1 cellular context compared by ENCODE assay signal in genomic region chr1:58755468-58755872, GRCh38.
TF ChIP-seq lines count a peak whose summit lies in the region.

No MANE protein-coding gene starts in this region.

TF ChIP-seq in K562, 482 proteins besides CTCF, POLR2A, EP300 and RAD21 (continued from another document and continues in another):
- TF ChIP-seq DDX20 (tag; IDR thresholded peaks at IDR 0.05; ENCODE audit: low read depth) (no peak), SRSF3 (IDR thresholded peaks at IDR 0.05; ENCODE audit: insufficient read depth, low read length) (no peak), ZNF75A (CRISPR knock-in tag; IDR thresholded peaks at IDR 0.05) (no peak), XRCC3 (IDR thresholded peaks at IDR 0.05) (no peak), SRSF1 (IDR thresholded peaks at IDR 0.05; ENCODE audit: low read depth, low read length) (no peak), BMI1 (IDR thresholded peaks at IDR 0.05; ENCODE audit: low read length) (no peak), SIN3B (IDR thresholded peaks at IDR 0.05; ENCODE audit: low read depth) (no peak), CSDE1 (IDR thresholded peaks at IDR 0.05) (no peak), ZKSCAN8 (CRISPR knock-in tag; IDR thresholded peaks at IDR 0.05) (0 out of 2 replicates have a peak, but pooled peaks have one; percentile 38), MYBL2 (IDR thresholded peaks at IDR 0.05; ENCODE audit: low read depth) (no peak), MYBL2 (CRISPR knock-in tag; IDR thresholded peaks at IDR 0.05; ENCODE audit: borderline replicate concordance) (no peak), ZNF143 (CRISPR knock-in tag; IDR thresholded peaks at IDR 0.05) (no peak), HLTF (IDR thresholded peaks at IDR 0.05) (no peak), MAX (CRISPR knock-in tag; IDR thresholded peaks at IDR 0.05) (peak; percentile 68), MYC (IDR thresholded peaks at IDR 0.05; ENCODE audit: low read depth, low read length) (peak; percentile 72), MYC (CRISPR knock-in tag; IDR thresholded peaks at IDR 0.05; ENCODE audit: borderline replicate concordance, low read depth) (no peak), ZNF133 (CRISPR knock-in tag; IDR thresholded peaks at IDR 0.05) (no peak), ZBTB40 (IDR thresholded peaks at IDR 0.05) (peak; percentile 51), ZBTB40 (CRISPR knock-in tag; IDR thresholded peaks at IDR 0.05) (no peak), GABPA (tag; conservative IDR thresholded peaks at IDR 0.05; ENCODE audit: low read depth) (peak; percentile 82), GATAD2A (IDR thresholded peaks at IDR 0.05) (no peak), HEY1 (CRISPR knock-in tag; IDR thresholded peaks at IDR 0.05; ENCODE audit: borderline replicate concordance) (no peak), NR2C1 (IDR thresholded peaks at IDR 0.05) (no peak), NR2C1 (tag; IDR thresholded peaks at IDR 0.05) (no peak), FOSL1 (tag; conservative IDR thresholded peaks at IDR 0.05) (peak; percentile 93), ARID2 (IDR thresholded peaks at IDR 0.05) (no peak), CEBPG (CRISPR knock-in tag; IDR thresholded peaks at IDR 0.05) (no peak), CEBPG (tag; conservative IDR thresholded peaks at IDR 0.05 in 1 of 2, IDR thresholded peaks at IDR 0.05 in 1 of 2) (no peak), BCOR (IDR thresholded peaks at IDR 0.05) (no peak), ZNF174 (CRISPR knock-in tag; IDR thresholded peaks at IDR 0.05) (no peak), ZSCAN32 (CRISPR knock-in tag; IDR thresholded peaks at IDR 0.05) (no peak), SMAD4 (CRISPR knock-in tag; conservative IDR thresholded peaks at IDR 0.05) (peak; percentile 56; the same call in 1 of the 2 replicates), MTA1 (IDR thresholded peaks at IDR 0.05; ENCODE audit: borderline replicate concordance) (no peak), RNF2 (IDR thresholded peaks at IDR 0.05) (no peak), NR2C2 (CRISPR knock-in tag; IDR thresholded peaks at IDR 0.05) (no peak), NR2C2 (tag; IDR thresholded peaks at IDR 0.05) (peak; percentile 56; the same call in 1 of the 2 replicates), MCM5 (IDR thresholded peaks at IDR 0.05; ENCODE audit: low read depth) (no peak), SRSF9 (IDR thresholded peaks at IDR 0.05; ENCODE audit: borderline replicate concordance, low read depth, low read length) (no peak), MAFG (tag; conservative IDR thresholded peaks at IDR 0.05) (no peak), ZC3H8 (IDR thresholded peaks at IDR 0.05) (no peak)
- TF ChIP-seq, protein P1, sequence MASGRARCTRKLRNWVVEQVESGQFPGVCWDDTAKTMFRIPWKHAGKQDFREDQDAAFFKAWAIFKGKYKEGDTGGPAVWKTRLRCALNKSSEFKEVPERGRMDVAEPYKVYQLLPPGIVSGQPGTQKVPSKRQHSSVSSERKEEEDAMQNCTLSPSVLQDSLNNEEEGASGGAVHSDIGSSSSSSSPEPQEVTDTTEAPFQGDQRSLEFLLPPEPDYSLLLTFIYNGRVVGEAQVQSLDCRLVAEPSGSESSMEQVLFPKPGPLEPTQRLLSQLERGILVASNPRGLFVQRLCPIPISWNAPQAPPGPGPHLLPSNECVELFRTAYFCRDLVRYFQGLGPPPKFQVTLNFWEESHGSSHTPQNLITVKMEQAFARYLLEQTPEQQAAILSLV (tag; IDR thresholded peaks at IDR 0.05) = no peak
- TF ChIP-seq, protein P2, sequence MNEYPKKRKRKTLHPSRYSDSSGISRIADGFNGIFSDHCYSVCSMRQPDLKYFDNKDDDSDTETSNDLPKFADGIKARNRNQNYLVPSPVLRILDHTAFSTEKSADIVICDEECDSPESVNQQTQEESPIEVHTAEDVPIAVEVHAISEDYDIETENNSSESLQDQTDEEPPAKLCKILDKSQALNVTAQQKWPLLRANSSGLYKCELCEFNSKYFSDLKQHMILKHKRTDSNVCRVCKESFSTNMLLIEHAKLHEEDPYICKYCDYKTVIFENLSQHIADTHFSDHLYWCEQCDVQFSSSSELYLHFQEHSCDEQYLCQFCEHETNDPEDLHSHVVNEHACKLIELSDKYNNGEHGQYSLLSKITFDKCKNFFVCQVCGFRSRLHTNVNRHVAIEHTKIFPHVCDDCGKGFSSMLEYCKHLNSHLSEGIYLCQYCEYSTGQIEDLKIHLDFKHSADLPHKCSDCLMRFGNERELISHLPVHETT (CRISPR knock-in tag; conservative IDR thresholded peaks at IDR 0.05 in 1 of 2, IDR thresholded peaks at IDR 0.05 in 1 of 2) = no peak; a peak in 1 of 4 replicates
- TF ChIP-seq, protein P3, sequence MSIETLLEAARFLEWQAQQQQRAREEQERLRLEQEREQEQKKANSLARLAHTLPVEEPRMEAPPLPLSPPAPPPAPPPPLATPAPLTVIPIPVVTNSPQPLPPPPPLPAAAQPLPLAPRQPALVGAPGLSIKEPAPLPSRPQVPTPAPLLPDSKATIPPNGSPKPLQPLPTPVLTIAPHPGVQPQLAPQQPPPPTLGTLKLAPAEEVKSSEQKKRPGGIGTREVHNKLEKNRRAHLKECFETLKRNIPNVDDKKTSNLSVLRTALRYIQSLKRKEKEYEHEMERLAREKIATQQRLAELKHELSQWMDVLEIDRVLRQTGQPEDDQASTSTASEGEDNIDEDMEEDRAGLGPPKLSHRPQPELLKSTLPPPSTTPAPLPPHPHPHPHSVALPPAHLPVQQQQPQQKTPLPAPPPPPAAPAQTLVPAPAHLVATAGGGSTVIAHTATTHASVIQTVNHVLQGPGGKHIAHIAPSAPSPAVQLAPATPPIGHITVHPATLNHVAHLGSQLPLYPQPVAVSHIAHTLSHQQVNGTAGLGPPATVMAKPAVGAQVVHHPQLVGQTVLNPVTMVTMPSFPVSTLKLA (conservative IDR thresholded peaks at IDR 0.05) = peak in 1 of 2 experiments; percentile 57; a peak in 1 of 4 replicates
- TF ChIP-seq, protein P4, sequence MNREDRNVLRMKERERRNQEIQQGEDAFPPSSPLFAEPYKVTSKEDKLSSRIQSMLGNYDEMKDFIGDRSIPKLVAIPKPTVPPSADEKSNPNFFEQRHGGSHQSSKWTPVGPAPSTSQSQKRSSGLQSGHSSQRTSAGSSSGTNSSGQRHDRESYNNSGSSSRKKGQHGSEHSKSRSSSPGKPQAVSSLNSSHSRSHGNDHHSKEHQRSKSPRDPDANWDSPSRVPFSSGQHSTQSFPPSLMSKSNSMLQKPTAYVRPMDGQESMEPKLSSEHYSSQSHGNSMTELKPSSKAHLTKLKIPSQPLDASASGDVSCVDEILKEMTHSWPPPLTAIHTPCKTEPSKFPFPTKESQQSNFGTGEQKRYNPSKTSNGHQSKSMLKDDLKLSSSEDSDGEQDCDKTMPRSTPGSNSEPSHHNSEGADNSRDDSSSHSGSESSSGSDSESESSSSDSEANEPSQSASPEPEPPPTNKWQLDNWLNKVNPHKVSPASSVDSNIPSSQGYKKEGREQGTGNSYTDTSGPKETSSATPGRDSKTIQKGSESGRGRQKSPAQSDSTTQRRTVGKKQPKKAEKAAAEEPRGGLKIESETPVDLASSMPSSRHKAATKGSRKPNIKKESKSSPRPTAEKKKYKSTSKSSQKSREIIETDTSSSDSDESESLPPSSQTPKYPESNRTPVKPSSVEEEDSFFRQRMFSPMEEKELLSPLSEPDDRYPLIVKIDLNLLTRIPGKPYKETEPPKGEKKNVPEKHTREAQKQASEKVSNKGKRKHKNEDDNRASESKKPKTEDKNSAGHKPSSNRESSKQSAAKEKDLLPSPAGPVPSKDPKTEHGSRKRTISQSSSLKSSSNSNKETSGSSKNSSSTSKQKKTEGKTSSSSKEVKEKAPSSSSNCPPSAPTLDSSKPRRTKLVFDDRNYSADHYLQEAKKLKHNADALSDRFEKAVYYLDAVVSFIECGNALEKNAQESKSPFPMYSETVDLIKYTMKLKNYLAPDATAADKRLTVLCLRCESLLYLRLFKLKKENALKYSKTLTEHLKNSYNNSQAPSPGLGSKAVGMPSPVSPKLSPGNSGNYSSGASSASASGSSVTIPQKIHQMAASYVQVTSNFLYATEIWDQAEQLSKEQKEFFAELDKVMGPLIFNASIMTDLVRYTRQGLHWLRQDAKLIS (CRISPR knock-in tag; IDR thresholded peaks at IDR 0.05) = 0 out of 2 replicates have a peak, but pooled peaks have one; percentile 29
- TF ChIP-seq, protein P5, sequence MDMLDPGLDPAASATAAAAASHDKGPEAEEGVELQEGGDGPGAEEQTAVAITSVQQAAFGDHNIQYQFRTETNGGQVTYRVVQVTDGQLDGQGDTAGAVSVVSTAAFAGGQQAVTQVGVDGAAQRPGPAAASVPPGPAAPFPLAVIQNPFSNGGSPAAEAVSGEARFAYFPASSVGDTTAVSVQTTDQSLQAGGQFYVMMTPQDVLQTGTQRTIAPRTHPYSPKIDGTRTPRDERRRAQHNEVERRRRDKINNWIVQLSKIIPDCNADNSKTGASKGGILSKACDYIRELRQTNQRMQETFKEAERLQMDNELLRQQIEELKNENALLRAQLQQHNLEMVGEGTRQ (CRISPR knock-in tag; IDR thresholded peaks at IDR 0.05) = peak; percentile 26
- TF ChIP-seq, protein P6, sequence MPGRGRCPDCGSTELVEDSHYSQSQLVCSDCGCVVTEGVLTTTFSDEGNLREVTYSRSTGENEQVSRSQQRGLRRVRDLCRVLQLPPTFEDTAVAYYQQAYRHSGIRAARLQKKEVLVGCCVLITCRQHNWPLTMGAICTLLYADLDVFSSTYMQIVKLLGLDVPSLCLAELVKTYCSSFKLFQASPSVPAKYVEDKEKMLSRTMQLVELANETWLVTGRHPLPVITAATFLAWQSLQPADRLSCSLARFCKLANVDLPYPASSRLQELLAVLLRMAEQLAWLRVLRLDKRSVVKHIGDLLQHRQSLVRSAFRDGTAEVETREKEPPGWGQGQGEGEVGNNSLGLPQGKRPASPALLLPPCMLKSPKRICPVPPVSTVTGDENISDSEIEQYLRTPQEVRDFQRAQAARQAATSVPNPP (IDR thresholded peaks at IDR 0.05; ENCODE audit: borderline replicate concordance, insufficient read depth, insufficient read length) = no peak
- TF ChIP-seq, protein P7, sequence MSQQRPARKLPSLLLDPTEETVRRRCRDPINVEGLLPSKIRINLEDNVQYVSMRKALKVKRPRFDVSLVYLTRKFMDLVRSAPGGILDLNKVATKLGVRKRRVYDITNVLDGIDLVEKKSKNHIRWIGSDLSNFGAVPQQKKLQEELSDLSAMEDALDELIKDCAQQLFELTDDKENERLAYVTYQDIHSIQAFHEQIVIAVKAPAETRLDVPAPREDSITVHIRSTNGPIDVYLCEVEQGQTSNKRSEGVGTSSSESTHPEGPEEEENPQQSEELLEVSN (IDR thresholded peaks at IDR 0.05; ENCODE audit: borderline replicate concordance in 1 of 2, extremely low read depth in 1 of 2, insufficient read depth in 1 of 2, insufficient read length in 1 of 2, low read depth in 1 of 2, low read length in 1 of 2, poor library complexity in 1 of 2, severe bottlenecking in 1 of 2) = peak; percentile 44 to 71
- TF ChIP-seq, protein P8, sequence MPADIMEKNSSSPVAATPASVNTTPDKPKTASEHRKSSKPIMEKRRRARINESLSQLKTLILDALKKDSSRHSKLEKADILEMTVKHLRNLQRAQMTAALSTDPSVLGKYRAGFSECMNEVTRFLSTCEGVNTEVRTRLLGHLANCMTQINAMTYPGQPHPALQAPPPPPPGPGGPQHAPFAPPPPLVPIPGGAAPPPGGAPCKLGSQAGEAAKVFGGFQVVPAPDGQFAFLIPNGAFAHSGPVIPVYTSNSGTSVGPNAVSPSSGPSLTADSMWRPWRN (IDR thresholded peaks at IDR 0.05; ENCODE audit: low read depth) = no peak
